In genomic region chr19:1105873-1106840, GRCh38 we compare ENCODE assay signal across 1 cellular context.
TF ChIP-seq lines count a peak whose summit lies in the region.

No MANE protein-coding gene starts in this region.

TF ChIP-seq in SK-N-SH treated with all-trans-retinoic acid at 6 μM for 48 hours, 23 proteins besides CTCF, POLR2A, EP300 and RAD21 (continued from another document):
- TF ChIP-seq RARB (CRISPR knock-in tag; IDR thresholded peaks at IDR 0.05) (no peak), ZNF565 (CRISPR knock-in tag; conservative IDR thresholded peaks at IDR 0.05; ENCODE audit: low read depth) (no peak), ZNF70 (CRISPR knock-in tag; IDR thresholded peaks at IDR 0.05) (no peak)
TF ChIP-seq in SK-N-SH treated with all-trans-retinoic acid at 6 μM for 48 hours: peak in this region for 0.
